ENCODE assay signal across 1 cellular context in the genomic region with DNA sequence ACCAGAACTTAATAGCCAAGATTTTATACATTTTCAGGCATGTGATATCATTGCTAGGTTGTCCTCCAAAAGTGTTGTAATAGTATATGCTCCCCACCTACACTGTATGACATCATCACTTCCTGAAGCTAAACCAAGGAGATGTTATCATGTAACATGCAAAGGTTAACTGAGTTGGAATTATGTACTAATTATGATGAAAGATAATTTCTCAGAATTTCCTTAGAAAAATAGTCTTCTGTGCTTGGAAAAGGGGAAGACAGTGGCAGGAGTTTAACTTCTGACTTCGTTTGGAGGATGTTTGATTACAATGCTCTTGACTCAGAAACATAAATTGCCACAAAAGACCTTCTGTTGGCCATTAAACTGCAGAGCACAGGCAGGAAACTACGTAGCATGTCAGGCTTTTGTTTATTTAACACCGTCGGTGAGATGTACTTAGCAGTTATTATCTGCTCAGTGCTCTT.
TF ChIP-seq lines count a peak whose summit lies in the region.

No MANE protein-coding gene starts in this region.

TF ChIP-seq in HEK293, 187 proteins besides CTCF, POLR2A, EP300 and RAD21 (continued from another document and continues in another):
- TF ChIP-seq ZNF248 (tag by site-specific recombination; IDR thresholded peaks at IDR 0.05) (no peak), ZNF311 (tag by site-specific recombination; IDR thresholded peaks at IDR 0.05; ENCODE audit: borderline replicate concordance) (no peak), ZXDB (tag by site-specific recombination; IDR thresholded peaks at IDR 0.05) (peak; percentile 74), ZNF394 (tag by site-specific recombination; IDR thresholded peaks at IDR 0.05; ENCODE audit: borderline replicate concordance) (peak; percentile 44; the same call in 1 of the 2 replicates), SP2 (tag by site-specific recombination; IDR thresholded peaks at IDR 0.05) (no peak), ZNF302 (tag by site-specific recombination; IDR thresholded peaks at IDR 0.05; ENCODE audit: low read depth) (no peak), ZSCAN30 (tag by site-specific recombination; IDR thresholded peaks at IDR 0.05) (0 out of 2 replicates have a peak, but pooled peaks have one; percentile 77), ZNF558 (tag by site-specific recombination; IDR thresholded peaks at IDR 0.05) (peak; percentile 52), ZNF2 (tag by site-specific recombination; IDR thresholded peaks at IDR 0.05) (0 out of 2 replicates have a peak, but pooled peaks have one; percentile 50), ZNF214 (tag by site-specific recombination; IDR thresholded peaks at IDR 0.05; ENCODE audit: borderline replicate concordance) (no peak), ZNF660 (tag by site-specific recombination; IDR thresholded peaks at IDR 0.05) (0 out of 2 replicates have a peak, but pooled peaks have one; percentile 25), ZFHX2 (tag by site-specific recombination; conservative IDR thresholded peaks at IDR 0.05) (peak; percentile 57), ZNF335 (tag by site-specific recombination; conservative IDR thresholded peaks at IDR 0.05) (peak; percentile 26; the same call in 1 of the 2 replicates), ZNF391 (tag by site-specific recombination; IDR thresholded peaks at IDR 0.05; ENCODE audit: borderline replicate concordance, low read depth) (no peak), ZNF600 (tag by site-specific recombination; IDR thresholded peaks at IDR 0.05) (peak; percentile 58; the same call in 1 of the 2 replicates), MZF1 (tag by site-specific recombination; IDR thresholded peaks at IDR 0.05; ENCODE audit: borderline replicate concordance) (peak; percentile 60; the same call in 1 of the 2 replicates), ZEB2 (tag by site-specific recombination; IDR thresholded peaks at IDR 0.05) (peak; percentile 76), GLIS1 (tag by site-specific recombination; IDR thresholded peaks at IDR 0.05) (peak; percentile 55; the same call in 1 of the 2 replicates), ZNF155 (tag by site-specific recombination; IDR thresholded peaks at IDR 0.05) (no peak), ZNF843 (tag by site-specific recombination; IDR thresholded peaks at IDR 0.05) (peak; percentile 86), ZNF777 (tag by site-specific recombination; IDR thresholded peaks at IDR 0.05; ENCODE audit: borderline replicate concordance) (no peak), OVOL3 (tag by site-specific recombination; IDR thresholded peaks at IDR 0.05) (0 out of 2 replicates have a peak, but pooled peaks have one; percentile 68), PRDM10 (tag by site-specific recombination; IDR thresholded peaks at IDR 0.05) (peak; percentile 57; the same call in 1 of the 2 replicates), ZNF202 (tag by site-specific recombination; IDR thresholded peaks at IDR 0.05; ENCODE audit: borderline replicate concordance) (no peak)
- TF ChIP-seq, protein P1, sequence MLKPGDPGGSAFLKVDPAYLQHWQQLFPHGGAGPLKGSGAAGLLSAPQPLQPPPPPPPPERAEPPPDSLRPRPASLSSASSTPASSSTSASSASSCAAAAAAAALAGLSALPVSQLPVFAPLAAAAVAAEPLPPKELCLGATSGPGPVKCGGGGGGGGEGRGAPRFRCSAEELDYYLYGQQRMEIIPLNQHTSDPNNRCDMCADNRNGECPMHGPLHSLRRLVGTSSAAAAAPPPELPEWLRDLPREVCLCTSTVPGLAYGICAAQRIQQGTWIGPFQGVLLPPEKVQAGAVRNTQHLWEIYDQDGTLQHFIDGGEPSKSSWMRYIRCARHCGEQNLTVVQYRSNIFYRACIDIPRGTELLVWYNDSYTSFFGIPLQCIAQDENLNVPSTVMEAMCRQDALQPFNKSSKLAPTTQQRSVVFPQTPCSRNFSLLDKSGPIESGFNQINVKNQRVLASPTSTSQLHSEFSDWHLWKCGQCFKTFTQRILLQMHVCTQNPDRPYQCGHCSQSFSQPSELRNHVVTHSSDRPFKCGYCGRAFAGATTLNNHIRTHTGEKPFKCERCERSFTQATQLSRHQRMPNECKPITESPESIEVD (tag by site-specific recombination; IDR thresholded peaks at IDR 0.05): peak; percentile 93
- TF ChIP-seq, protein P2, sequence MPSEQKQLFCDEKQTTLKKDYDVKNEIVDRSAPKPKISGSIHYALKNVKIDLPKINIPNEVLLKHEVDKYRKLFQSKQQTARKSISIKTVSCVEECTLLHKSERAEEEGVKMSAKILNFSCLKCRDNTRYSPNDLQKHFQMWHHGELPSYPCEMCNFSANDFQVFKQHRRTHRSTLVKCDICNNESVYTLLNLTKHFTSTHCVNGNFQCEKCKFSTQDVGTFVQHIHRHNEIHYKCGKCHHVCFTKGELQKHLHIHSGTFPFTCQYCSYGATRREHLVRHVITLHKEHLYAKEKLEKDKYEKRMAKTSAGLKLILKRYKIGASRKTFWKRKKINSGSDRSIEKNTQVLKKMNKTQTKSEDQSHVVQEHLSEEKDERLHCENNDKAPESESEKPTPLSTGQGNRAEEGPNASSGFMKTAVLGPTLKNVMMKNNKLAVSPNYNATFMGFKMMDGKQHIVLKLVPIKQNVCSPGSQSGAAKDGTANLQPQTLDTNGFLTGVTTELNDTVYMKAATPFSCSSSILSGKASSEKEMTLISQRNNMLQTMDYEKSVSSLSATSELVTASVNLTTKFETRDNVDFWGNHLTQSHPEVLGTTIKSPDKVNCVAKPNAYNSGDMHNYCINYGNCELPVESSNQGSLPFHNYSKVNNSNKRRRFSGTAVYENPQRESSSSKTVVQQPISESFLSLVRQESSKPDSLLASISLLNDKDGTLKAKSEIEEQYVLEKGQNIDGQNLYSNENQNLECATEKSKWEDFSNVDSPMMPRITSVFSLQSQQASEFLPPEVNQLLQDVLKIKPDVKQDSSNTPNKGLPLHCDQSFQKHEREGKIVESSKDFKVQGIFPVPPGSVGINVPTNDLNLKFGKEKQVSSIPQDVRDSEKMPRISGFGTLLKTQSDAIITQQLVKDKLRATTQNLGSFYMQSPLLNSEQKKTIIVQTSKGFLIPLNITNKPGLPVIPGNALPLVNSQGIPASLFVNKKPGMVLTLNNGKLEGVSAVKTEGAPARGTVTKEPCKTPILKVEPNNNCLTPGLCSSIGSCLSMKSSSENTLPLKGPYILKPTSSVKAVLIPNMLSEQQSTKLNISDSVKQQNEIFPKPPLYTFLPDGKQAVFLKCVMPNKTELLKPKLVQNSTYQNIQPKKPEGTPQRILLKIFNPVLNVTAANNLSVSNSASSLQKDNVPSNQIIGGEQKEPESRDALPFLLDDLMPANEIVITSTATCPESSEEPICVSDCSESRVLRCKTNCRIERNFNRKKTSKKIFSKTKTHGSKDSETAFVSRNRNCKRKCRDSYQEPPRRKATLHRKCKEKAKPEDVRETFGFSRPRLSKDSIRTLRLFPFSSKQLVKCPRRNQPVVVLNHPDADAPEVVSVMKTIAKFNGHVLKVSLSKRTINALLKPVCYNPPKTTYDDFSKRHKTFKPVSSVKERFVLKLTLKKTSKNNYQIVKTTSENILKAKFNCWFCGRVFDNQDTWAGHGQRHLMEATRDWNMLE (tag by site-specific recombination; conservative IDR thresholded peaks at IDR 0.05; ENCODE audit: low read depth): 0 out of 2 replicates have a peak, but pooled peaks have one; percentile 28
- TF ChIP-seq, protein P3, sequence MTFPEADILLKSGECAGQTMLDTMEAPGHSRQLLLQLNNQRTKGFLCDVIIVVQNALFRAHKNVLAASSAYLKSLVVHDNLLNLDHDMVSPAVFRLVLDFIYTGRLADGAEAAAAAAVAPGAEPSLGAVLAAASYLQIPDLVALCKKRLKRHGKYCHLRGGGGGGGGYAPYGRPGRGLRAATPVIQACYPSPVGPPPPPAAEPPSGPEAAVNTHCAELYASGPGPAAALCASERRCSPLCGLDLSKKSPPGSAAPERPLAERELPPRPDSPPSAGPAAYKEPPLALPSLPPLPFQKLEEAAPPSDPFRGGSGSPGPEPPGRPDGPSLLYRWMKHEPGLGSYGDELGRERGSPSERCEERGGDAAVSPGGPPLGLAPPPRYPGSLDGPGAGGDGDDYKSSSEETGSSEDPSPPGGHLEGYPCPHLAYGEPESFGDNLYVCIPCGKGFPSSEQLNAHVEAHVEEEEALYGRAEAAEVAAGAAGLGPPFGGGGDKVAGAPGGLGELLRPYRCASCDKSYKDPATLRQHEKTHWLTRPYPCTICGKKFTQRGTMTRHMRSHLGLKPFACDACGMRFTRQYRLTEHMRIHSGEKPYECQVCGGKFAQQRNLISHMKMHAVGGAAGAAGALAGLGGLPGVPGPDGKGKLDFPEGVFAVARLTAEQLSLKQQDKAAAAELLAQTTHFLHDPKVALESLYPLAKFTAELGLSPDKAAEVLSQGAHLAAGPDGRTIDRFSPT (tag by site-specific recombination; IDR thresholded peaks at IDR 0.05): peak; percentile 58; the same call in 1 of the 2 replicates
- TF ChIP-seq, protein P4, sequence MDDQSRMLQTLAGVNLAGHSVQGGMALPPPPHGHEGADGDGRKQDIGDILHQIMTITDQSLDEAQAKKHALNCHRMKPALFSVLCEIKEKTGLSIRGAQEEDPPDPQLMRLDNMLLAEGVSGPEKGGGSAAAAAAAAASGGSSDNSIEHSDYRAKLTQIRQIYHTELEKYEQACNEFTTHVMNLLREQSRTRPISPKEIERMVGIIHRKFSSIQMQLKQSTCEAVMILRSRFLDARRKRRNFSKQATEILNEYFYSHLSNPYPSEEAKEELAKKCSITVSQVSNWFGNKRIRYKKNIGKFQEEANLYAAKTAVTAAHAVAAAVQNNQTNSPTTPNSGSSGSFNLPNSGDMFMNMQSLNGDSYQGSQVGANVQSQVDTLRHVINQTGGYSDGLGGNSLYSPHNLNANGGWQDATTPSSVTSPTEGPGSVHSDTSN (CRISPR knock-in tag; IDR thresholded peaks at IDR 0.05): no peak
- TF ChIP-seq, protein P5, sequence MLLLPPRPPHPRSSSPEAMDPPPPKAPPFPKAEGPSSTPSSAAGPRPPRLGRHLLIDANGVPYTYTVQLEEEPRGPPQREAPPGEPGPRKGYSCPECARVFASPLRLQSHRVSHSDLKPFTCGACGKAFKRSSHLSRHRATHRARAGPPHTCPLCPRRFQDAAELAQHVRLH (tag by site-specific recombination; IDR thresholded peaks at IDR 0.05): 0 out of 2 replicates have a peak, but pooled peaks have one; percentile 21
- TF ChIP-seq, protein P6, sequence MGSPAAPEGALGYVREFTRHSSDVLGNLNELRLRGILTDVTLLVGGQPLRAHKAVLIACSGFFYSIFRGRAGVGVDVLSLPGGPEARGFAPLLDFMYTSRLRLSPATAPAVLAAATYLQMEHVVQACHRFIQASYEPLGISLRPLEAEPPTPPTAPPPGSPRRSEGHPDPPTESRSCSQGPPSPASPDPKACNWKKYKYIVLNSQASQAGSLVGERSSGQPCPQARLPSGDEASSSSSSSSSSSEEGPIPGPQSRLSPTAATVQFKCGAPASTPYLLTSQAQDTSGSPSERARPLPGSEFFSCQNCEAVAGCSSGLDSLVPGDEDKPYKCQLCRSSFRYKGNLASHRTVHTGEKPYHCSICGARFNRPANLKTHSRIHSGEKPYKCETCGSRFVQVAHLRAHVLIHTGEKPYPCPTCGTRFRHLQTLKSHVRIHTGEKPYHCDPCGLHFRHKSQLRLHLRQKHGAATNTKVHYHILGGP (tag by site-specific recombination; IDR thresholded peaks at IDR 0.05): peak; percentile 38; the same call in 1 of the 2 replicates
- TF ChIP-seq, protein P7, sequence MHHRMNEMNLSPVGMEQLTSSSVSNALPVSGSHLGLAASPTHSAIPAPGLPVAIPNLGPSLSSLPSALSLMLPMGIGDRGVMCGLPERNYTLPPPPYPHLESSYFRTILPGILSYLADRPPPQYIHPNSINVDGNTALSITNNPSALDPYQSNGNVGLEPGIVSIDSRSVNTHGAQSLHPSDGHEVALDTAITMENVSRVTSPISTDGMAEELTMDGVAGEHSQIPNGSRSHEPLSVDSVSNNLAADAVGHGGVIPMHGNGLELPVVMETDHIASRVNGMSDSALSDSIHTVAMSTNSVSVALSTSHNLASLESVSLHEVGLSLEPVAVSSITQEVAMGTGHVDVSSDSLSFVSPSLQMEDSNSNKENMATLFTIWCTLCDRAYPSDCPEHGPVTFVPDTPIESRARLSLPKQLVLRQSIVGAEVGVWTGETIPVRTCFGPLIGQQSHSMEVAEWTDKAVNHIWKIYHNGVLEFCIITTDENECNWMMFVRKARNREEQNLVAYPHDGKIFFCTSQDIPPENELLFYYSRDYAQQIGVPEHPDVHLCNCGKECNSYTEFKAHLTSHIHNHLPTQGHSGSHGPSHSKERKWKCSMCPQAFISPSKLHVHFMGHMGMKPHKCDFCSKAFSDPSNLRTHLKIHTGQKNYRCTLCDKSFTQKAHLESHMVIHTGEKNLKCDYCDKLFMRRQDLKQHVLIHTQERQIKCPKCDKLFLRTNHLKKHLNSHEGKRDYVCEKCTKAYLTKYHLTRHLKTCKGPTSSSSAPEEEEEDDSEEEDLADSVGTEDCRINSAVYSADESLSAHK (tag by site-specific recombination; IDR thresholded peaks at IDR 0.05): peak; percentile 29
- TF ChIP-seq, protein P8, sequence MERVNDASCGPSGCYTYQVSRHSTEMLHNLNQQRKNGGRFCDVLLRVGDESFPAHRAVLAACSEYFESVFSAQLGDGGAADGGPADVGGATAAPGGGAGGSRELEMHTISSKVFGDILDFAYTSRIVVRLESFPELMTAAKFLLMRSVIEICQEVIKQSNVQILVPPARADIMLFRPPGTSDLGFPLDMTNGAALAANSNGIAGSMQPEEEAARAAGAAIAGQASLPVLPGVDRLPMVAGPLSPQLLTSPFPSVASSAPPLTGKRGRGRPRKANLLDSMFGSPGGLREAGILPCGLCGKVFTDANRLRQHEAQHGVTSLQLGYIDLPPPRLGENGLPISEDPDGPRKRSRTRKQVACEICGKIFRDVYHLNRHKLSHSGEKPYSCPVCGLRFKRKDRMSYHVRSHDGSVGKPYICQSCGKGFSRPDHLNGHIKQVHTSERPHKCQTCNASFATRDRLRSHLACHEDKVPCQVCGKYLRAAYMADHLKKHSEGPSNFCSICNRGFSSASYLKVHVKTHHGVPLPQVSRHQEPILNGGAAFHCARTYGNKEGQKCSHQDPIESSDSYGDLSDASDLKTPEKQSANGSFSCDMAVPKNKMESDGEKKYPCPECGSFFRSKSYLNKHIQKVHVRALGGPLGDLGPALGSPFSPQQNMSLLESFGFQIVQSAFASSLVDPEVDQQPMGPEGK (tag by site-specific recombination; IDR thresholded peaks at IDR 0.05): peak; percentile 59; the same call in 1 of the 2 replicates
